19 cellular contexts compared by ENCODE assay signal in genomic region chr15:90757461-90757860, GRCh38. TPM values are rescaled to one million over a fixed set of nuclear protein-coding genes. Genes with fewer than 3 reads are reported as not detected.
DNase-seq lines count a peak whose midpoint lies in the region; ATAC-seq and TF ChIP-seq lines count a peak whose summit lies in the region.
"Had no signal": no experiment of that assay in that cellular context is flagged by ENCODE, and none has a peak within 500 bp of the region (broad histone marks: within the 10 kb centered on the region; RNA-seq: fewer than 3 reads in every experiment).

No MANE protein-coding gene starts in this region.

- no peaks in the 10 kb centered on the region for H3K9me3 Mint-ChIP-seq in activated T-cell treated with anti-CD3 and anti-CD28 coated beads, Interleukin-2, amount 50 U/mL, for 72 hours
- H3K9me3 Mint-ChIP-seq in activated T-cell treated with anti-CD3 and anti-CD28 coated beads, Interleukin-2, amount 50 U/mL, for 4 hours = no peaks in the 10 kb centered on the region
- H3K9me3 Mint-ChIP-seq in endothelial cell (ENCODE audit: unreplicated experiment) = no peaks in the 10 kb centered on the region
- H3K9me3 Mint-ChIP-seq in stimulated activated memory B cell treated with anti-CD40 and anti-IgM and Interleukin-4, amounts not matched to agents 10 μg/mL and 1 μg/mL and 100 μg/mL, for 72 hours = no peaks in the 10 kb centered on the region

- no peak for TF ChIP-seq CTCF in endothelial cell (IDR thresholded peaks at IDR 0.05; ENCODE audit: unreplicated experiment)

- H3K27ac Mint-ChIP-seq in activated T-cell treated with anti-CD3 and anti-CD28 coated beads, Interleukin-2, amount 50 U/mL, for 72 hours = peak overlapping the region; percentile 2
- peak overlapping the region; percentile 85 for H3K27ac Mint-ChIP-seq in endothelial cell (ENCODE audit: unreplicated experiment)
- peak overlapping the region; percentile 7 for H3K27ac Mint-ChIP-seq in stimulated activated memory B cell treated with anti-CD40 and anti-IgM and Interleukin-4, amounts not matched to agents 10 μg/mL and 1 μg/mL and 100 μg/mL, for 72 hours

- no peak for DNase-seq in activated T-cell treated with anti-CD3 and anti-CD28 coated beads, Interleukin-2, amount 50 U/mL, for 72 hours
- no peak for DNase-seq in activated T-cell treated with anti-CD3 and anti-CD28 coated beads, Interleukin-2, amount 50 U/mL, for 4 hours
- DNase-seq in endothelial cell (ENCODE audit: low spot score) (no peak), Kasumi-1 (lab: John Stamatoyannopoulos, UW) (no peak), nucleus accumbens (lab: John Stamatoyannopoulos, UW) (no peak)
- DNase-seq: activated CD4-positive, alpha-beta T cell treated with anti-CD3 and anti-CD28 coated beads for 4 hours; brain microvascular endothelial cell; colonic mucosa; DMS153; GF-D8; heart right ventricle; left ventricle myocardium superior; NCI-H1417 treated with DMSO at 0.1 percent for 48 hours; NCI-H524 treated with DMSO at 0.1 percent for 48 hours; occipital lobe; stimulated activated CD4-positive, alpha-beta T cell treated with anti-CD3 and anti-CD28 coated beads, Interleukin-4, amount 100 ng/mL, for 4 hours had no signal

- H3K27me3 Mint-ChIP-seq in activated T-cell treated with anti-CD3 and anti-CD28 coated beads, Interleukin-2, amount 50 U/mL, for 72 hours (ENCODE audit: low read depth) = no peaks in the 10 kb centered on the region
- H3K27me3 Mint-ChIP-seq in activated T-cell treated with anti-CD3 and anti-CD28 coated beads, Interleukin-2, amount 50 U/mL, for 4 hours (ENCODE audit: low read depth) = no peaks in the 10 kb centered on the region
- no peaks in the 10 kb centered on the region for H3K27me3 Mint-ChIP-seq in endothelial cell (ENCODE audit: unreplicated experiment)
- no peaks in the 10 kb centered on the region for H3K27me3 Mint-ChIP-seq in stimulated activated memory B cell treated with anti-CD40 and anti-IgM and Interleukin-4, amounts not matched to agents 10 μg/mL and 1 μg/mL and 100 μg/mL, for 72 hours

- H3K4me3 Mint-ChIP-seq in activated T-cell treated with anti-CD3 and anti-CD28 coated beads, Interleukin-2, amount 50 U/mL, for 72 hours = no peak overlapping the region
- H3K4me3 Mint-ChIP-seq in activated T-cell treated with anti-CD3 and anti-CD28 coated beads, Interleukin-2, amount 50 U/mL, for 4 hours = no peak overlapping the region
- H3K4me3 Mint-ChIP-seq in endothelial cell (ENCODE audit: unreplicated experiment) = peak overlapping the region; percentile 27
- H3K4me3 Mint-ChIP-seq in stimulated activated memory B cell treated with anti-CD40 and anti-IgM and Interleukin-4, amounts not matched to agents 10 μg/mL and 1 μg/mL and 100 μg/mL, for 72 hours = no peak overlapping the region

- ATAC-seq in activated T-cell treated with anti-CD3 and anti-CD28 coated beads, Interleukin-2, amount 50 U/mL, for 72 hours (replicated peaks in 1 of 2) = no peak
- no peak for ATAC-seq in activated T-cell treated with anti-CD3 and anti-CD28 coated beads, Interleukin-2, amount 50 U/mL, for 4 hours
- ATAC-seq in SK-N-SH treated with all-trans-retinoic acid at 6 μM for 48 hours (peak; percentile 26; the same call in 2 of the 3 replicates), HG02610 (IDR thresholded peaks at IDR 0.05; ENCODE audit: unreplicated experiment) (no peak)
- ATAC-seq in stimulated activated memory B cell treated with anti-CD40 and anti-IgM and Interleukin-4, amounts not matched to agents 10 μg/mL and 1 μg/mL and 100 μg/mL, for 72 hours = no peak
- ATAC-seq: heart right ventricle, left ventricle myocardium superior had no signal

- peaks cover 13 to 57% of the 10 kb centered on the region in 2 donors for H3K36me3 Mint-ChIP-seq in activated T-cell treated with anti-CD3 and anti-CD28 coated beads, Interleukin-2, amount 50 U/mL, for 72 hours (ENCODE audit: insufficient read depth in 2 of 2)
- H3K36me3 Mint-ChIP-seq in activated T-cell treated with anti-CD3 and anti-CD28 coated beads, Interleukin-2, amount 50 U/mL, for 4 hours (ENCODE audit: insufficient read depth) = peaks cover 42% of the 10 kb centered on the region
- H3K36me3 Mint-ChIP-seq in endothelial cell (ENCODE audit: low read depth, unreplicated experiment) = peaks cover 7% of the 10 kb centered on the region
- peaks cover 49% of the 10 kb centered on the region for H3K36me3 Mint-ChIP-seq in stimulated activated memory B cell treated with anti-CD40 and anti-IgM and Interleukin-4, amounts not matched to agents 10 μg/mL and 1 μg/mL and 100 μg/mL, for 72 hours

- H3K4me1 Mint-ChIP-seq in activated T-cell treated with anti-CD3 and anti-CD28 coated beads, Interleukin-2, amount 50 U/mL, for 72 hours (ENCODE audit: low read depth) = no peaks in the 10 kb centered on the region
- H3K4me1 Mint-ChIP-seq in activated T-cell treated with anti-CD3 and anti-CD28 coated beads, Interleukin-2, amount 50 U/mL, for 4 hours (ENCODE audit: low read depth) = no peaks in the 10 kb centered on the region
- peaks cover 22% of the 10 kb centered on the region for H3K4me1 Mint-ChIP-seq in endothelial cell (ENCODE audit: unreplicated experiment)
- H3K4me1 Mint-ChIP-seq in stimulated activated memory B cell treated with anti-CD40 and anti-IgM and Interleukin-4, amounts not matched to agents 10 μg/mL and 1 μg/mL and 100 μg/mL, for 72 hours = peaks cover 5% of the 10 kb centered on the region

TF ChIP-seq in SK-N-SH treated with all-trans-retinoic acid at 6 μM for 48 hours, 23 proteins besides CTCF, POLR2A, EP300 and RAD21 (continues in another document):
- no peak for TF ChIP-seq CSRNP3 (CRISPR knock-in tag; IDR thresholded peaks at IDR 0.05)
- no peak for TF ChIP-seq OSR1 (CRISPR knock-in tag; IDR thresholded peaks at IDR 0.05)
- TF ChIP-seq BACH2 (CRISPR knock-in tag; IDR thresholded peaks at IDR 0.05; ENCODE audit: borderline replicate concordance) = no peak
- no peak for TF ChIP-seq TCF4 (CRISPR knock-in tag; IDR thresholded peaks at IDR 0.05; ENCODE audit: borderline replicate concordance)
- TF ChIP-seq SNAI2 (CRISPR knock-in tag; IDR thresholded peaks at IDR 0.05) = no peak
- TF ChIP-seq CSDC2 (CRISPR knock-in tag; IDR thresholded peaks at IDR 0.05) = no peak
- no peak for TF ChIP-seq CREB5 (CRISPR knock-in tag; IDR thresholded peaks at IDR 0.05; ENCODE audit: low read depth)
- TF ChIP-seq ZNF565 (CRISPR knock-in tag; conservative IDR thresholded peaks at IDR 0.05; ENCODE audit: low read depth) = no peak
- TF ChIP-seq RARB (CRISPR knock-in tag; IDR thresholded peaks at IDR 0.05) = no peak
- no peak for TF ChIP-seq POU6F1 (CRISPR knock-in tag; IDR thresholded peaks at IDR 0.05; ENCODE audit: borderline replicate concordance, low read depth)
- TF ChIP-seq GLIS3 (CRISPR knock-in tag; IDR thresholded peaks at IDR 0.05) = no peak

RNA-seq across cellular contexts. Expression of gene BLM, which starts 40.3 kb away (rescaled TPM):
- total RNA-seq in activated T-cell treated with anti-CD3 and anti-CD28 coated beads, Interleukin-2, amount 50 U/mL, for 72 hours = 100 to 1,000 TPM in 1 of 2 donors, 10 to 100 TPM in 1; 90.9 to 101 TPM
- total RNA-seq in activated T-cell treated with anti-CD3 and anti-CD28 coated beads, Interleukin-2, amount 50 U/mL, for 4 hours = 10 to 100 TPM; 21.4 to 25.6 (median 23.5) TPM
- total RNA-seq in endothelial cell (ENCODE audit: unreplicated experiment) = 11.5 TPM

Comparison
In these comparisons a context has a peak if more than half of its experiments do, and no peak if none do; other contexts are left out.
1. H3K27ac Mint-ChIP-seq: peak in every context shown above with its lines; median percentile 85 in endothelial cell; 7 in stimulated activated memory B cell treated with anti-CD40 and anti-IgM and Interleukin-4, amounts not matched to agents 10 μg/mL and 1 μg/mL and 100 μg/mL, for 72 hours; 2 in activated T-cell treated with anti-CD3 and anti-CD28 coated beads, Interleukin-2, amount 50 U/mL, for 72 hours.